9 cellular contexts compared by ENCODE assay signal in the genomic region with DNA sequence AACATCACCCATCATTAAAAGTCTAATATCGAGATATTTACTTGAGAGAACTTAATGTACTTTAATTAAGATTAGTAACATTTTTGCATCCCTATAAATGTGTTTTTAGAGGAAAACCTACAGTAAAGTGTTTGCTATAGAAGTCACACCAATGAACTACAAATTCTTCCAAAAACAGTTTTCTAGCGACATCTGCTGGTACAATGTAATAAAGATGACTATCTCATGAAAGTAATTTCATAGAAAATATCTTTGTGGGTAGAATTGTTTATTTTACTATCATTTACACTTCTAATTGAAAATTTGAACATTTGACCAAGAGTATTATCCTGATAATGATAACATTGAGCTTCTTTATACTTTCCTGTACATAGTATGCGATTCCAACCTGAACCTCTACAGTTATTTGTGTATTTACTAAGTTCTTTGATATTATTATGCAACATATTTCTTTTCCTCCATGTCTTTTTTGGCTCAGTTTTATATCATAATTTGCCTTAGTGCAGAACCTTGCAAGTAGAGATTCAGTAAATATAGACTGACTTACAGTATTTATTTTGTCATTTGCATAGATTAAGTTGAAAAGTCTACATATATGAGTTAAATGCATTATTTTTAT.
DNase-seq lines count a peak whose midpoint lies in the region; ATAC-seq and TF ChIP-seq lines count a peak whose summit lies in the region.
"Had no signal": no experiment of that assay in that cellular context is flagged by ENCODE, and none has a peak within 500 bp of the region (broad histone marks: within the 10 kb centered on the region; RNA-seq: fewer than 3 reads in every experiment).

No MANE protein-coding gene starts in this region.

- no peaks in the 10 kb centered on the region for H3K9me3 Mint-ChIP-seq in CD8-positive, alpha-beta T cell
- H3K9me3 Mint-ChIP-seq in MCF 10A (ENCODE audit: unreplicated experiment): no peaks in the 10 kb centered on the region
- H3K9me3 Mint-ChIP-seq: IgD-negative memory B cell had no signal

- no peak for ATAC-seq in CD8-positive, alpha-beta T cell
- no peak for ATAC-seq in omental fat pad (ENCODE audit: low FRiP score)

- H3K9me3 ChIP-seq in CD8-positive, alpha-beta T cell (ENCODE audit: low read length): no peaks in the 10 kb centered on the region

- intact Hi-C loops in CD8-positive, alpha-beta T cell (cut with DNase I, micrococcal nuclease): loop anchor here (1.0 to 2.0 kb wide), 6 partner anchors 295 to 834 kb away; no protein-coding TSS in a partner anchor
- intact Hi-C loops in MCF 10A (cut with micrococcal nuclease): loop anchor here (1.0 to 2.0 kb wide), 3 partner anchors 311 to 420 kb away; no protein-coding TSS in a partner anchor

- peaks cover 2% of the 10 kb centered on the region for H3K36me3 Mint-ChIP-seq in CD8-positive, alpha-beta T cell
- H3K36me3 Mint-ChIP-seq in MCF 10A (ENCODE audit: insufficient read depth, unreplicated experiment): no peaks in the 10 kb centered on the region
- H3K36me3 Mint-ChIP-seq: IgD-negative memory B cell had no signal

- BruUV-seq in MCF 10A (replicated peaks; lab: Mats Ljungman, UMichigan): no TSS peak

- CTCF ChIA-PET in CD8-positive, alpha-beta T cell (lab: Charles Lee): interaction anchor here (0.6 to 4.0 kb wide), 11 partner anchors 10 to 358 kb away, joined by 3 to 24 read pairs (median 4); no protein-coding TSS in a partner anchor
- CTCF ChIA-PET in MCF 10A (lab: Yijun Ruan, JAX): interaction anchor here (0.6 to 3.8 kb wide), 23 partner anchors 8 to 1167 kb away, joined by 3 to 56 read pairs (median 5); no protein-coding TSS in a partner anchor

- H3K4me1 ChIP-seq in CD8-positive, alpha-beta T cell (ENCODE audit: insufficient read depth, low read length): no peaks in the 10 kb centered on the region

- DNase-seq in CD8-positive, alpha-beta T cell: no peak
- DNase-seq in H7 (peak; percentile 21), NCI-H345 (lab: John Stamatoyannopoulos, UW) (peak; percentile 63), MCF 10A (ENCODE audit: unreplicated experiment) (peak; percentile 70), left kidney (ENCODE audit: low read depth, low spot score) (peak; percentile 79), nucleus accumbens (lab: John Stamatoyannopoulos, UW) (no peak), omental fat pad (ENCODE audit: low spot score) (no peak)
- no peak for DNase-seq in stimulated activated CD4-positive, alpha-beta T cell treated with anti-CD3 and anti-CD28 coated beads, Interleukin-1b, Interleukin-23, amount 100 ng/mL, for 48 hours

- peak; percentile 96 for TF ChIP-seq CTCF in CD8-positive, alpha-beta T cell (IDR thresholded peaks at IDR 0.05)
- TF ChIP-seq CTCF in MCF 10A (IDR thresholded peaks at IDR 0.05; ENCODE audit: unreplicated experiment): peak; percentile 64
- TF ChIP-seq CTCF in omental fat pad (IDR thresholded peaks at IDR 0.05): no peak

- H3K4me1 Mint-ChIP-seq in CD8-positive, alpha-beta T cell (ENCODE audit: low read depth): no peaks in the 10 kb centered on the region
- peaks cover 4% of the 10 kb centered on the region for H3K4me1 Mint-ChIP-seq in MCF 10A (ENCODE audit: insufficient read depth, unreplicated experiment)

- H3K27ac ChIP-seq in CD8-positive, alpha-beta T cell (ENCODE audit: low read depth, low read length): no peak overlapping the region

- H3K27me3 Mint-ChIP-seq in CD8-positive, alpha-beta T cell (ENCODE audit: low read depth): no peaks in the 10 kb centered on the region
- H3K27me3 Mint-ChIP-seq in MCF 10A (ENCODE audit: insufficient read depth, unreplicated experiment): no peaks in the 10 kb centered on the region
- H3K27me3 Mint-ChIP-seq: IgD-negative memory B cell had no signal

- H3K4me3 ChIP-seq in CD8-positive, alpha-beta T cell (ENCODE audit: low read depth, low read length): no peak overlapping the region
- H3K4me3 ChIP-seq in H7 (ENCODE audit: insufficient read depth, low read depth, low read length): no peak overlapping the region

- H3K36me3 ChIP-seq in CD8-positive, alpha-beta T cell (ENCODE audit: insufficient read depth, low read length): no peaks in the 10 kb centered on the region
- H3K36me3 ChIP-seq in H7 (replicated peaks; ENCODE audit: control insufficient read depth, insufficient read depth, low read length): no peaks in the 10 kb centered on the region

- POLR2A ChIA-PET in CD8-positive, alpha-beta T cell (lab: Charles Lee): no interaction called here
- POLR2A ChIA-PET in MCF 10A (lab: Yijun Ruan, JAX): no interaction called here

- H3K4me3 Mint-ChIP-seq in CD8-positive, alpha-beta T cell: no peak overlapping the region
- H3K4me3 Mint-ChIP-seq in MCF 10A (ENCODE audit: unreplicated experiment): no peak overlapping the region
- H3K4me3 Mint-ChIP-seq: IgD-negative memory B cell had no signal

- no peaks in the 10 kb centered on the region for H3K27me3 ChIP-seq in CD8-positive, alpha-beta T cell (ENCODE audit: insufficient read depth, low read length)
- H3K27me3 ChIP-seq in H7 (ENCODE audit: control insufficient read depth, insufficient read depth, low read length): no peaks in the 10 kb centered on the region

- no peak overlapping the region for H3K27ac Mint-ChIP-seq in CD8-positive, alpha-beta T cell
- H3K27ac Mint-ChIP-seq in MCF 10A (ENCODE audit: low read depth, unreplicated experiment): no peak overlapping the region
- H3K27ac Mint-ChIP-seq: IgD-negative memory B cell had no signal

Comparison
In these comparisons a context has a peak if more than half of its experiments do, and no peak if none do; other contexts are left out.
1. DNase-seq: peak in H7 (single experiment), NCI-H345 (single experiment), MCF 10A (single experiment) and left kidney (single experiment); none in CD8-positive, alpha-beta T cell (0 of 7), nucleus accumbens (0 of 56), omental fat pad (single experiment) and stimulated activated CD4-positive, alpha-beta T cell treated with anti-CD3 and anti-CD28 coated beads, Interleukin-1b, Interleukin-23, amount 100 ng/mL, for 48 hours (single experiment).
2. CTCF ChIP-seq: peak in CD8-positive, alpha-beta T cell (single experiment) and MCF 10A (single experiment); none in omental fat pad (0 of 3).